ENCODE assay signal across 26 cellular contexts in genomic region chr6:13342414-13343019, GRCh38. TPM values are rescaled to one million over a fixed set of nuclear protein-coding genes. Genes with fewer than 3 reads are reported as not detected.
DNase-seq lines count a peak whose midpoint lies in the region; ATAC-seq, FAIRE-seq and TF ChIP-seq lines count a peak whose summit lies in the region.
"Had no signal": no experiment of that assay in that cellular context is flagged by ENCODE, and none has a peak within 500 bp of the region (broad histone marks: within the 10 kb centered on the region; RNA-seq: fewer than 3 reads in every experiment).

No MANE protein-coding gene starts in this region.

- H3K4me3 ChIP-seq in HepG2 (replicated peaks in 1 of 3; ENCODE audit: insufficient read depth in 1 of 3, low read depth in 2 of 3, low read length in 3 of 3) (no peak overlapping the region), right lobe of liver (no peak overlapping the region), IMR-90 (ENCODE audit: insufficient read depth, low read depth, low read length) (no peak overlapping the region), H1 (ENCODE audit: extremely low read depth in 1 of 4, insufficient read depth in 2 of 4, low read depth in 3 of 4, low read length in 4 of 4) (no peak overlapping the region), tibial artery (no peak overlapping the region)
- H3K4me3 ChIP-seq: BLaER1, GM12878 had no signal

- no peaks in the 10 kb centered on the region for H3K23me2 ChIP-seq in H1 (ENCODE audit: low read depth, low read length)

- DNase-seq in HepG2 (ENCODE audit: low spot score) (no peak), right lobe of liver (no peak), IMR-90 (no peak), H1 (ENCODE audit: low read depth in 1 of 2, low spot score in 2 of 2) (no peak), NCI-H146 (lab: John Stamatoyannopoulos, UW) (no peak), tibial artery (no peak)
- DNase-seq: ACHN; BE2C; C1 segment of cervical spinal cord; CD4-positive, alpha-beta memory T cell; CD4-positive, CD25-positive, alpha-beta regulatory T cell; CD8-positive, alpha-beta memory T cell; COR-L47; DMS 273 treated with DMSO at 0.1 percent for 48 hours; DMS153; DMS53; DMS79; DND-41; EL; GDM1 had no signal

- no peak overlapping the region for H3K9ac ChIP-seq in HepG2 (ENCODE audit: insufficient read depth, low read depth, low read length)
- no peak overlapping the region for H3K9ac ChIP-seq in IMR-90 (ENCODE audit: low read depth, low read length)
- no peak overlapping the region for H3K9ac ChIP-seq in H1 (replicated peaks in 1 of 4; ENCODE audit: extremely low read depth in 1 of 4, low read depth in 3 of 4, low read length in 3 of 4)
- H3K9ac ChIP-seq: BLaER1 had no signal

- H3K79me2 ChIP-seq in HepG2 (ENCODE audit: insufficient read depth, low read length) (no peaks in the 10 kb centered on the region), H1 (ENCODE audit: control insufficient read depth in 1 of 2, insufficient read depth in 2 of 2, low read length in 2 of 2) (no peaks in the 10 kb centered on the region)

- FAIRE-seq in HepG2 (lab: Jason Lieb, UNC) (no peak), H1 (lab: Jason Lieb, UNC) (no peak)
- FAIRE-seq: GM12878, GM12892, GM18507 had no signal

- H3K4ac ChIP-seq in IMR-90 (ENCODE audit: low read depth, low read length) (no peak overlapping the region), H1 (replicated peaks; ENCODE audit: insufficient read length, low read depth, low read length) (no peak overlapping the region)

- H2AK9ac ChIP-seq in IMR-90 (replicated peaks; ENCODE audit: low read depth, low read length, poor library complexity), result peak overlapping the region; percentile 40

- dilution Hi-C loops in IMR-90 (cut with HindIII; ENCODE audit: low sequenced_read_pairs, unreplicated experiment), result no loop called here

- H4K20me1 ChIP-seq in HepG2 (ENCODE audit: insufficient read depth, low read length) (no peaks in the 10 kb centered on the region), IMR-90 (ENCODE audit: insufficient read depth, low read length) (no peaks in the 10 kb centered on the region), H1 (replicated peaks in 1 of 2; ENCODE audit: control insufficient read depth in 1 of 2, insufficient read depth in 2 of 2, low read length in 2 of 2) (no peaks in the 10 kb centered on the region)
- H4K20me1 ChIP-seq: BLaER1 had no signal

- TF ChIP-seq CTCF in HepG2 (CRISPR knock-in tag; IDR thresholded peaks at IDR 0.05) (no peak), right lobe of liver (IDR thresholded peaks at IDR 0.05) (no peak), IMR-90 (conservative IDR thresholded peaks at IDR 0.05; ENCODE audit: low read depth, low read length) (no peak), H1 (IDR thresholded peaks at IDR 0.05; ENCODE audit: control extremely low read depth in 1 of 3, insufficient read depth in 1 of 3, low read depth in 1 of 3, low read length in 3 of 3) (no peak), tibial artery (IDR thresholded peaks at IDR 0.05) (no peak)

- H3K4me2 ChIP-seq in HepG2 (ENCODE audit: low read depth, low read length) (no peak overlapping the region), IMR-90 (ENCODE audit: low read depth, low read length) (no peak overlapping the region), H1 (ENCODE audit: insufficient read depth in 1 of 2, low read depth in 2 of 2, low read length in 2 of 2) (no peak overlapping the region)
- H3K4me2 ChIP-seq: BLaER1 had no signal

- H2AK5ac ChIP-seq in IMR-90 (ENCODE audit: low read depth, low read length), result no peak overlapping the region
- H2AK5ac ChIP-seq in H1 (ENCODE audit: low read depth, low read length), result no peak overlapping the region

- BruUV-seq in HepG2 (replicated peaks; lab: Mats Ljungman, UMichigan) (no TSS peak), IMR-90 (replicated peaks; lab: Mats Ljungman, UMichigan) (no TSS peak)

- WGBS in HepG2 (ENCODE audit: low lambda C conversion rate), result 57% methylated on average over 5 of the region's 5 CpGs
- WGBS in right lobe of liver (ENCODE audit: insufficient coverage, low coverage, low lambda C conversion rate, missing lambda C conversion rate), result 66% methylated on average over 4 of the region's 5 CpGs
- 72% methylated on average over 3 of the region's 5 CpGs; no CpG with 5 or more reads in 1 of the 2 experiments for WGBS in IMR-90 (ENCODE audit: extremely low coverage in 2 of 2, insufficient read length in 1 of 2), 2 experiments
- 83% methylated on average over 5 of the region's 5 CpGs; no CpG with 5 or more reads in 1 of the 2 experiments for WGBS in H1 (ENCODE audit: extremely low coverage in 1 of 2, insufficient coverage in 1 of 2, insufficient read length in 1 of 2, insufficient replicate concordance in 2 of 2, low coverage in 1 of 2, low lambda C conversion rate in 2 of 2, missing lambda C conversion rate in 1 of 2), 2 experiments

- no peak overlapping the region for H3K14ac ChIP-seq in IMR-90 (replicated peaks; ENCODE audit: low read depth, low read length)
- H3K14ac ChIP-seq in H1 (ENCODE audit: insufficient read length), result no peak overlapping the region

- no peaks in the 10 kb centered on the region for H3K9me1 ChIP-seq in IMR-90 (ENCODE audit: insufficient read depth, low read length)

- H4K91ac ChIP-seq in IMR-90 (ENCODE audit: insufficient read depth, low read depth, low read length), result peak overlapping the region; percentile 4; the same call in 1 of the 2 replicates
- H4K91ac ChIP-seq in H1 (replicated peaks; ENCODE audit: insufficient read length, low read length), result no peak overlapping the region

- H3K4me1 ChIP-seq in HepG2 (ENCODE audit: insufficient read depth, low read length) (no peaks in the 10 kb centered on the region), right lobe of liver (no peaks in the 10 kb centered on the region), IMR-90 (ENCODE audit: control insufficient read depth, insufficient read depth, low read length) (no peaks in the 10 kb centered on the region), H1 (replicated peaks in 1 of 4; ENCODE audit: control insufficient read depth in 3 of 4, insufficient read depth in 4 of 4, low read length in 3 of 4) (peaks cover 0 to 2% (median under 1%) of the 10 kb centered on the region in 4 experiments; a peak in 2 of 7 replicates), tibial artery (no peaks in the 10 kb centered on the region)
- H3K4me1 ChIP-seq: BE2C had no signal

- TF ChIP-seq POLR2A in HepG2 (IDR thresholded peaks at IDR 0.05; ENCODE audit: insufficient read depth in 1 of 2, low read depth in 2 of 2, low read length in 2 of 2), result no peak
- TF ChIP-seq POLR2A in right lobe of liver (IDR thresholded peaks at IDR 0.05), result no peak
- TF ChIP-seq POLR2A in IMR-90 (IDR thresholded peaks at IDR 0.05; ENCODE audit: low read depth, low read length), result no peak
- no peak for TF ChIP-seq POLR2A in H1 (IDR thresholded peaks at IDR 0.05; ENCODE audit: control extremely low read depth in 1 of 2, low read depth in 2 of 2, low read length in 2 of 2)

- no peak overlapping the region for H3K27ac ChIP-seq in HepG2 (ENCODE audit: extremely low read length, insufficient read depth, low read length)
- H3K27ac ChIP-seq in right lobe of liver, result no peak overlapping the region
- H3K27ac ChIP-seq in IMR-90 (ENCODE audit: insufficient read depth, low read length), result no peak overlapping the region
- H3K27ac ChIP-seq in H1 (ENCODE audit: low read depth, low read length), result no peak overlapping the region
- H3K27ac ChIP-seq in tibial artery, result no peak overlapping the region
- H3K27ac ChIP-seq: 22Rv1, BLaER1 had no signal

- H2BK20ac ChIP-seq in IMR-90 (ENCODE audit: low read depth, low read length) (no peak overlapping the region), H1 (ENCODE audit: low read length) (no peak overlapping the region)

- H2BK12ac ChIP-seq in H1 (ENCODE audit: low read depth, low read length), result no peak overlapping the region

- intact Hi-C loops in HepG2 (cut with micrococcal nuclease; ENCODE audit: unreplicated experiment) (no loop called here), right lobe of liver (cut with DNase I) (loop anchor here in 1 of 2 donors (10.0 kb wide), 2 partner anchors 192 to 262 kb away; no protein-coding TSS in a partner anchor), IMR-90 (cut with micrococcal nuclease) (no loop called here), tibial artery (cut with DNase I; ENCODE audit: low total_unique reads) (no loop called here)

- H3K79me1 ChIP-seq in IMR-90 (ENCODE audit: low read depth in 1 of 2, low read length in 2 of 2) (no peaks in the 10 kb centered on the region), H1 (ENCODE audit: low read depth, low read length) (no peaks in the 10 kb centered on the region)

- no peak for TF ChIP-seq EP300 in HepG2 (IDR thresholded peaks at IDR 0.05; ENCODE audit: low read depth in 2 of 2, low read length in 2 of 2)
- no peak for TF ChIP-seq EP300 in HepG2 (CRISPR knock-in tag; IDR thresholded peaks at IDR 0.05; ENCODE audit: borderline replicate concordance)
- TF ChIP-seq EP300 in H1 (IDR thresholded peaks at IDR 0.05; ENCODE audit: borderline replicate concordance in 1 of 2, low read depth in 2 of 2, low read length in 2 of 2), result no peak

- H2BK5ac ChIP-seq in IMR-90 (ENCODE audit: low read depth, low read length, poor library complexity, severe bottlenecking), result no peak overlapping the region
- H2BK5ac ChIP-seq in H1 (ENCODE audit: low read depth, low read length), result no peak overlapping the region

- H3K18ac ChIP-seq in IMR-90 (ENCODE audit: low read depth, low read length) (no peak overlapping the region), H1 (ENCODE audit: extremely low read depth, low read length) (no peak overlapping the region)

- H3K36me3 ChIP-seq in HepG2 (replicated peaks in 1 of 2; ENCODE audit: control insufficient read depth in 1 of 2, insufficient read depth in 2 of 2, low read length in 2 of 2) (no peaks in the 10 kb centered on the region), right lobe of liver (no peaks in the 10 kb centered on the region), IMR-90 (ENCODE audit: control insufficient read depth, insufficient read depth, low read length) (no peaks in the 10 kb centered on the region), H1 (ENCODE audit: control insufficient read depth in 2 of 4, insufficient read depth in 4 of 4, low read length in 3 of 4) (no peaks in the 10 kb centered on the region), tibial artery (no peaks in the 10 kb centered on the region)
- H3K36me3 ChIP-seq: BE2C, BLaER1 had no signal

- no peak overlapping the region for H4K8ac ChIP-seq in IMR-90 (ENCODE audit: low read depth in 2 of 2, low read length in 2 of 2)
- H4K8ac ChIP-seq in H1 (ENCODE audit: extremely low read depth, insufficient read depth, low read length), result no peak overlapping the region

- H2BK120ac ChIP-seq in IMR-90 (ENCODE audit: low read depth, low read length) (no peak overlapping the region), H1 (replicated peaks; ENCODE audit: low read depth, low read length) (no peak overlapping the region)

- H3K27me3 ChIP-seq in HepG2 (ENCODE audit: control insufficient read depth in 1 of 2, insufficient read depth in 2 of 2, low read length in 2 of 2) (peaks cover 0 to 1% of the 10 kb centered on the region in 2 experiments; a peak in 2 of 5 replicates), right lobe of liver (no peaks in the 10 kb centered on the region), IMR-90 (ENCODE audit: control insufficient read depth, insufficient read depth, low read length) (no peaks in the 10 kb centered on the region), H1 (replicated peaks in 1 of 4; ENCODE audit: control insufficient read depth in 3 of 4, extremely low read depth in 1 of 4, insufficient read depth in 3 of 4, low read length in 3 of 4) (peaks cover 0 to 2% (median 0%) of the 10 kb centered on the region in 4 experiments; a peak in 2 of 7 replicates), tibial artery (no peaks in the 10 kb centered on the region)
- H3K27me3 ChIP-seq: BE2C, BLaER1 had no signal

- TF ChIP-seq RAD21 in HepG2 (CRISPR knock-in tag; IDR thresholded peaks at IDR 0.05), result no peak
- no peak for TF ChIP-seq RAD21 in IMR-90 (IDR thresholded peaks at IDR 0.05; ENCODE audit: low read length)
- no peak for TF ChIP-seq RAD21 in H1 (IDR thresholded peaks at IDR 0.05 in 1 of 2, conservative IDR thresholded peaks at IDR 0.05 in 1 of 2; ENCODE audit: low read depth in 2 of 2, low read length in 2 of 2)

- H3K56ac ChIP-seq in IMR-90 (ENCODE audit: extremely low read depth, insufficient read depth, low read length) (no peak overlapping the region), H1 (replicated peaks; ENCODE audit: insufficient read length, low read depth, low read length) (no peak overlapping the region)

- H2BK15ac ChIP-seq in IMR-90 (ENCODE audit: low read depth, low read length) (no peak overlapping the region), H1 (ENCODE audit: low read length) (no peak overlapping the region)

- no peaks in the 10 kb centered on the region for H3K9me3 ChIP-seq in HepG2 (ENCODE audit: low read length)
- H3K9me3 ChIP-seq in right lobe of liver, result no peaks in the 10 kb centered on the region
- peaks cover 2% of the 10 kb centered on the region; the same call in 1 of the 2 replicates for H3K9me3 ChIP-seq in IMR-90 (ENCODE audit: control insufficient read depth, insufficient read depth, low read length)
- H3K9me3 ChIP-seq in H1 (ENCODE audit: insufficient read depth in 2 of 2, low read depth in 1 of 2, low read length in 1 of 2), result no peaks in the 10 kb centered on the region
- no peaks in the 10 kb centered on the region for H3K9me3 ChIP-seq in tibial artery
- H3K9me3 ChIP-seq: BE2C had no signal

- H4K5ac ChIP-seq in IMR-90 (ENCODE audit: low read depth, low read length) (no peak overlapping the region), H1 (ENCODE audit: insufficient read length, low read depth, low read length) (no peak overlapping the region)

- CTCF ChIA-PET in HepG2 (lab: Yijun Ruan, JAX; ENCODE audit: low intra/inter-chr PET ratio, low total read pairs), result no interaction called here
- CTCF ChIA-PET in IMR-90 (lab: Yijun Ruan, JAX), result no interaction called here
- CTCF ChIA-PET in H1 (lab: Charles Lee; ENCODE audit: partially characterized antibody), result interaction anchor here (0.9 to 1.3 kb wide), 3 partner anchors 10 to 213 kb away, joined by 3 to 5 read pairs (median 3); no protein-coding TSS in a partner anchor

- POLR2A ChIA-PET in HepG2 (lab: Yijun Ruan, JAX) (no interaction called here), IMR-90 (lab: Charles Lee; ENCODE audit: unreplicated experiment) (no interaction called here), H1 (lab: Charles Lee; ENCODE audit: partially characterized antibody) (no interaction called here)

- H3K23ac ChIP-seq in IMR-90 (ENCODE audit: low read depth, low read length), result no peak overlapping the region
- H3K23ac ChIP-seq in H1 (ENCODE audit: insufficient read length), result no peak overlapping the region

- H2AFZ ChIP-seq in HepG2 (ENCODE audit: low read length) (no peak overlapping the region), IMR-90 (replicated peaks; ENCODE audit: low read length, poor library complexity) (peak overlapping the region; percentile 40), H1 (ENCODE audit: low read length) (0 out of 2 replicates have a peak overlapping the region, but pooled peaks have one; percentile 7)

- no peak for ATAC-seq in HepG2
- ATAC-seq in right lobe of liver, result no peak
- no peak for ATAC-seq in IMR-90 (ENCODE audit: low read depth)
- no peak for ATAC-seq in HG02884 (IDR thresholded peaks at IDR 0.05; ENCODE audit: unreplicated experiment)
- ATAC-seq: GM12878 had no signal

- in situ Hi-C loops in HepG2 (cut with HindIII; ENCODE audit: extremely low pct_ligation_motif_present, low pct_unique_long_range_greater_than_20kb) (no loop called here), IMR-90 (cut with MboI; ENCODE audit: low sequenced_read_pairs) (loop anchor here (5.0 kb wide), 1 partner anchor 195 kb away; no protein-coding TSS in a partner anchor)

RNA-seq across cellular contexts. Expression of gene TBC1D7, which starts 14.2 kb away (rescaled TPM):
- total RNA-seq in HepG2 (2016; rRNA removed; fragmentation: Illumina TruSeq; extraction: Trizol), result 23.3 and 28.5 TPM in 2 replicates
- 12.0 and 14.1 TPM in 2 replicates for total RNA-seq in HepG2 (2016; cell fraction: cytosol; rRNA removed; fragmentation: Illumina TruSeq; extraction: Trizol; ENCODE audit: low read depth)
- 25.7 and 25.9 TPM in 2 replicates for total RNA-seq in HepG2 (2016; cell fraction: insoluble cytoplasmic fraction; rRNA removed; fragmentation: Illumina TruSeq; extraction: Trizol)
- 18.1 and 20.7 TPM in 2 replicates for total RNA-seq in HepG2 (2016; cell fraction: membrane; rRNA removed; fragmentation: Illumina TruSeq; extraction: Trizol)
- total RNA-seq in HepG2 (2016; cell fraction: nucleus; rRNA removed; fragmentation: Illumina TruSeq; extraction: Trizol), result 38.3 and 38.4 TPM in 2 replicates
- 24.3 and 30.8 TPM in 2 replicates for polyA plus RNA-seq in HepG2 (2011; rRNA removed)
- 14.7 and 17.2 TPM in 2 replicates for polyA plus RNA-seq in HepG2 (2011; cell fraction: cytosol; rRNA removed)
- 14.9 and 19.7 TPM in 2 replicates for polyA plus RNA-seq in HepG2 (2011; cell fraction: nucleus; rRNA removed)
- polyA plus RNA-seq in HepG2 (2012), result 18.4 and 21.3 TPM in 2 replicates
- 10.6 and 14.9 TPM in 2 replicates for polyA plus RNA-seq in HepG2 (2016; cell fraction: cytosol; fragmentation: Illumina TruSeq; extraction: Trizol; ENCODE audit: low read depth)
- polyA plus RNA-seq in HepG2 (2016; cell fraction: insoluble cytoplasmic fraction; fragmentation: Illumina TruSeq; extraction: Trizol; ENCODE audit: low read depth), result 37.2 and 41.0 TPM in 2 replicates
- 14.6 and 19.3 TPM in 2 replicates for polyA plus RNA-seq in HepG2 (2016; cell fraction: membrane; fragmentation: Illumina TruSeq; extraction: Trizol; ENCODE audit: low read depth)
- 27.9 and 28.4 TPM in 2 replicates for polyA plus RNA-seq in HepG2 (2016; cell fraction: nucleus; fragmentation: Illumina TruSeq; extraction: Trizol; ENCODE audit: insufficient read depth, low read depth)
- polyA minus RNA-seq in HepG2 (2011; rRNA and poly(A)+ RNA removed; ENCODE audit: low replicate concordance), result 32.1 and 53.3 TPM in 2 replicates
- 8.5 and 11.2 TPM in 2 replicates for polyA minus RNA-seq in HepG2 (2011; cell fraction: cytosol; rRNA and poly(A)+ RNA removed)
- 56.8 and 61.8 TPM in 2 replicates for polyA minus RNA-seq in HepG2 (2011; cell fraction: nucleus; rRNA and poly(A)+ RNA removed)
- 10 to 100 TPM in 2 of 6 experiments, 1 to 10 TPM in 4; 7.8 to 16.0 (median 9.7) TPM for total RNA-seq in right lobe of liver
- total RNA-seq in IMR-90 (2012; rRNA removed), result 14.3 and 16.4 TPM in 2 replicates
- polyA plus RNA-seq in IMR-90 (2012; rRNA removed), result 17.6 and 22.6 TPM in 2 replicates
- 9.8 and 23.1 TPM in 2 replicates for polyA plus RNA-seq in IMR-90 (2012; cell fraction: cytosol; rRNA removed)
- polyA plus RNA-seq in IMR-90 (2012; cell fraction: nucleus; rRNA removed; ENCODE audit: low replicate concordance), result 3.2 and 15.3 TPM in 2 replicates
- total RNA-seq in H1 (2021; fragmentation: NEBNext Ultra II Directional; extraction: Animal tissue kit (Norgen Biotek cat#: 25700)), result 55.2 and 59.9 TPM in 2 replicates
- polyA plus RNA-seq in H1 (2011; rRNA removed), result 30.7 and 46.1 TPM in 2 replicates
- polyA plus RNA-seq in H1 (2011; cell fraction: cytosol; rRNA removed), result 43.5 TPM
- polyA plus RNA-seq in H1 (2011; cell fraction: nucleus; rRNA removed), result 33.7 TPM
- 53.1 to 66.6 TPM (median 55.8 TPM) in 4 replicates for polyA plus RNA-seq in H1 (2012, experiment 1 of 2)
- 45.9 TPM for polyA plus RNA-seq in H1 (2012, experiment 2 of 2)
- polyA plus RNA-seq in H1 (2013, experiment 1 of 2), result 46.1 TPM
- 47.4 TPM for polyA plus RNA-seq in H1 (2013, experiment 2 of 2)
- polyA minus RNA-seq in H1 (2011; rRNA and poly(A)+ RNA removed), result 91.4 and 92.0 TPM in 2 replicates
- polyA minus RNA-seq in H1 (2011; cell fraction: cytosol; rRNA and poly(A)+ RNA removed), result 15.1 TPM
- polyA minus RNA-seq in H1 (2011; cell fraction: nucleus; rRNA and poly(A)+ RNA removed), result 87.6 TPM

Comparison
In these comparisons a context has a peak if more than half of its experiments do, and no peak if none do; other contexts are left out.
1. Of the 41 proteins assayed by ChIP-seq in both HepG2 and H1: peak only in HepG2: MAFK; only in H1: none; in both: none; in neither: 40.